1 cellular context compared by ENCODE assay signal in the genomic region with DNA sequence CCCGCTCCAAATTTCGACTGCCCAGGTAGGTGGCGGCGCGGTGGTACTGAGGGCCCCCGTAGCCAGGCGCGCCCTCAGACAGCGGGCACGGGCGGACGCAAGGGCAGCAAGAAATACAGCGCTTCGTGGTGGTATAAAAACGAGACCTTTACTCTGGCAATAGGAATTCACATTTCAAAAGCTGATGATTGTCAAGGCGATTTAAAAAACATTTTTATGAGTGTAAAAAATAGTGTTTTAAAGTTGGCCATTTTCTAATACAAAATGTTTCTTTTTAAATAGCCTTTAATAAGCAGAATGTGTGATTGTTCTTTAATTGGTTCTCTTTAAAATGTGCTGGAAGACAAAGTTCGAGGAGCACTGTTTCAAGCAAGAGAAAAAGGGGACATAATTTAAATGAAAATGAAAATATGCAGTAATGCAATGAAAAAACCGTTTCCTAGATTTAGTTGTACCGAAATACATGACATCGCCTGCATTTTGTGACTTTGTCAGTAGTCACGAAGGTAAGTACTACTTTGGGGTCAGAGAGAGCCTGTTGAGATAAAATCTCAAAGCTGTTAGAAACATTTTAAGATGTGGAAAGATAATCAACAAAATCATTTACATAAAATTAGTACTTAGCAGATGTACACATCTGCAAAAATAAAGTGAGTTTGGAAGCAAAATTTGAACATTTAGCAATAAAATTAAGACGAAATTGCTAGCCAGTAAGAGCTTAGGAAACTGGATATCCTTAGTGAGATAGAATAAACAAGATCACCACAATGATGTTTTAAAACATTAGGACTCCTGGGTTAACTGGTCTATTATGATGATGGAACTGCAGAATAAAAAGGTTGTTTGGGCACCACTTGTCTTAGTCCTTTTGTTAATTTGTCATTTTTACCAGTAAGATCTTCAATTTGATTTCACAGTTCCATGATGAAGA.
A peak's percentile ranks its signal among the peaks of the same experiment; 100 is the strongest.
TF ChIP-seq lines count a peak whose summit lies in the region.

No MANE protein-coding gene starts in this region.

TF ChIP-seq in K562, 482 proteins besides CTCF, POLR2A, EP300 and RAD21 (continued from another document and continues in another):
- TF ChIP-seq SFPQ (IDR thresholded peaks at IDR 0.05; ENCODE audit: low read depth, low read length) (no peak), GATA2 (CRISPR knock-in tag; IDR thresholded peaks at IDR 0.05) (0 out of 2 replicates have a peak, but pooled peaks have one; percentile 31), CHD7 (IDR thresholded peaks at IDR 0.05; ENCODE audit: low read depth, low read length) (no peak), TAF7 (tag; IDR thresholded peaks at IDR 0.05) (0 out of 2 replicates have a peak, but pooled peaks have one; percentile 33), MYNN (IDR thresholded peaks at IDR 0.05) (peak; percentile 68), MYNN (CRISPR knock-in tag; IDR thresholded peaks at IDR 0.05) (no peak), ARNT (IDR thresholded peaks at IDR 0.05) (no peak), RFX1 (IDR thresholded peaks at IDR 0.05) (no peak), CTBP1 (IDR thresholded peaks at IDR 0.05; ENCODE audit: borderline replicate concordance) (no peak; the same call in 1 of the 2 replicates), SIN3A (IDR thresholded peaks at IDR 0.05; ENCODE audit: borderline replicate concordance in 2 of 2, control insufficient read depth in 1 of 2, low read depth in 2 of 2, low read length in 2 of 2) (no peak), NEUROD1 (IDR thresholded peaks at IDR 0.05; ENCODE audit: borderline replicate concordance, low read depth, low read length, partially characterized antibody) (peak; percentile 5), FOXP4 (CRISPR knock-in tag; IDR thresholded peaks at IDR 0.05; ENCODE audit: borderline replicate concordance) (no peak), MEF2D (tag; conservative IDR thresholded peaks at IDR 0.05; ENCODE audit: low read depth) (no peak), STAG1 (CRISPR knock-in tag; IDR thresholded peaks at IDR 0.05; ENCODE audit: borderline replicate concordance) (no peak), PHF8 (IDR thresholded peaks at IDR 0.05; ENCODE audit: borderline replicate concordance, low read length) (peak; percentile 53), RBM34 (IDR thresholded peaks at IDR 0.05; ENCODE audit: borderline replicate concordance, insufficient read depth, low read length) (no peak), HDAC1 (IDR thresholded peaks at IDR 0.05) (peak in 1 of 2 experiments; percentile 54; a peak in 1 of 4 replicates), ARID1B (IDR thresholded peaks at IDR 0.05) (0 out of 2 replicates have a peak, but pooled peaks have one; percentile 14), ZNF512 (tag; IDR thresholded peaks at IDR 0.05) (peak; percentile 15; the same call in 1 of the 2 replicates), CBFA2T3 (IDR thresholded peaks at IDR 0.05) (no peak), HMGN3 (IDR thresholded peaks at IDR 0.05; ENCODE audit: borderline replicate concordance, extremely low read depth, insufficient read length, low read depth, low read length) (peak; percentile 21), KAT7 (CRISPR knock-in tag; IDR thresholded peaks at IDR 0.05; ENCODE audit: borderline replicate concordance) (0 out of 2 replicates have a peak, but pooled peaks have one; percentile 68), ZNF77 (CRISPR knock-in tag; IDR thresholded peaks at IDR 0.05) (no peak), MCM5 (IDR thresholded peaks at IDR 0.05; ENCODE audit: low read depth) (no peak), CREM (IDR thresholded peaks at IDR 0.05; ENCODE audit: low read depth) (no peak), RFX7 (CRISPR knock-in tag; IDR thresholded peaks at IDR 0.05) (no peak), MTA1 (IDR thresholded peaks at IDR 0.05; ENCODE audit: borderline replicate concordance) (no peak), ZNF41 (CRISPR knock-in tag; conservative IDR thresholded peaks at IDR 0.05) (no peak)
- TF ChIP-seq, protein P1, sequence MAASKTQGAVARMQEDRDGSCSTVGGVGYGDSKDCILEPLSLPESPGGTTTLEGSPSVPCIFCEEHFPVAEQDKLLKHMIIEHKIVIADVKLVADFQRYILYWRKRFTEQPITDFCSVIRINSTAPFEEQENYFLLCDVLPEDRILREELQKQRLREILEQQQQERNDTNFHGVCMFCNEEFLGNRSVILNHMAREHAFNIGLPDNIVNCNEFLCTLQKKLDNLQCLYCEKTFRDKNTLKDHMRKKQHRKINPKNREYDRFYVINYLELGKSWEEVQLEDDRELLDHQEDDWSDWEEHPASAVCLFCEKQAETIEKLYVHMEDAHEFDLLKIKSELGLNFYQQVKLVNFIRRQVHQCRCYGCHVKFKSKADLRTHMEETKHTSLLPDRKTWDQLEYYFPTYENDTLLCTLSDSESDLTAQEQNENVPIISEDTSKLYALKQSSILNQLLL (CRISPR knock-in tag; IDR thresholded peaks at IDR 0.05; ENCODE audit: borderline replicate concordance): no peak
- TF ChIP-seq, protein P2, sequence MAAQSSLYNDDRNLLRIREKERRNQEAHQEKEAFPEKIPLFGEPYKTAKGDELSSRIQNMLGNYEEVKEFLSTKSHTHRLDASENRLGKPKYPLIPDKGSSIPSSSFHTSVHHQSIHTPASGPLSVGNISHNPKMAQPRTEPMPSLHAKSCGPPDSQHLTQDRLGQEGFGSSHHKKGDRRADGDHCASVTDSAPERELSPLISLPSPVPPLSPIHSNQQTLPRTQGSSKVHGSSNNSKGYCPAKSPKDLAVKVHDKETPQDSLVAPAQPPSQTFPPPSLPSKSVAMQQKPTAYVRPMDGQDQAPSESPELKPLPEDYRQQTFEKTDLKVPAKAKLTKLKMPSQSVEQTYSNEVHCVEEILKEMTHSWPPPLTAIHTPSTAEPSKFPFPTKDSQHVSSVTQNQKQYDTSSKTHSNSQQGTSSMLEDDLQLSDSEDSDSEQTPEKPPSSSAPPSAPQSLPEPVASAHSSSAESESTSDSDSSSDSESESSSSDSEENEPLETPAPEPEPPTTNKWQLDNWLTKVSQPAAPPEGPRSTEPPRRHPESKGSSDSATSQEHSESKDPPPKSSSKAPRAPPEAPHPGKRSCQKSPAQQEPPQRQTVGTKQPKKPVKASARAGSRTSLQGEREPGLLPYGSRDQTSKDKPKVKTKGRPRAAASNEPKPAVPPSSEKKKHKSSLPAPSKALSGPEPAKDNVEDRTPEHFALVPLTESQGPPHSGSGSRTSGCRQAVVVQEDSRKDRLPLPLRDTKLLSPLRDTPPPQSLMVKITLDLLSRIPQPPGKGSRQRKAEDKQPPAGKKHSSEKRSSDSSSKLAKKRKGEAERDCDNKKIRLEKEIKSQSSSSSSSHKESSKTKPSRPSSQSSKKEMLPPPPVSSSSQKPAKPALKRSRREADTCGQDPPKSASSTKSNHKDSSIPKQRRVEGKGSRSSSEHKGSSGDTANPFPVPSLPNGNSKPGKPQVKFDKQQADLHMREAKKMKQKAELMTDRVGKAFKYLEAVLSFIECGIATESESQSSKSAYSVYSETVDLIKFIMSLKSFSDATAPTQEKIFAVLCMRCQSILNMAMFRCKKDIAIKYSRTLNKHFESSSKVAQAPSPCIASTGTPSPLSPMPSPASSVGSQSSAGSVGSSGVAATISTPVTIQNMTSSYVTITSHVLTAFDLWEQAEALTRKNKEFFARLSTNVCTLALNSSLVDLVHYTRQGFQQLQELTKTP (IDR thresholded peaks at IDR 0.05; ENCODE audit: low read depth in 1 of 2, partially characterized antibody in 2 of 2): no peak
